ENCODE assay signal across 1 cellular context in genomic region chr11:95985174-95985808, GRCh38.
TF ChIP-seq lines count a peak whose summit lies in the region.

No MANE protein-coding gene starts in this region.

TF ChIP-seq in K562, 482 proteins besides CTCF, POLR2A, EP300 and RAD21 (continued from another document and continues in another):
- TF ChIP-seq ZNF511 (CRISPR knock-in tag; IDR thresholded peaks at IDR 0.05) (no peak), NR2C2 (CRISPR knock-in tag; IDR thresholded peaks at IDR 0.05) (no peak), NR2C2 (tag; IDR thresholded peaks at IDR 0.05) (0 out of 2 replicates have a peak, but pooled peaks have one; percentile 16), HIVEP1 (CRISPR knock-in tag; IDR thresholded peaks at IDR 0.05) (no peak), MAX (CRISPR knock-in tag; IDR thresholded peaks at IDR 0.05) (no peak), SAFB2 (IDR thresholded peaks at IDR 0.05; ENCODE audit: borderline replicate concordance, low read depth, low read length, severe bottlenecking) (no peak), ZMIZ1 (IDR thresholded peaks at IDR 0.05; ENCODE audit: low read depth in 2 of 2, low read length in 2 of 2) (no peak), ZNF274 (IDR thresholded peaks at IDR 0.05; ENCODE audit: borderline replicate concordance, low read depth, low read length) (no peak), ZFPM2 (CRISPR knock-in tag; IDR thresholded peaks at IDR 0.05) (no peak), RFX5 (IDR thresholded peaks at IDR 0.05; ENCODE audit: low read depth, low read length) (0 out of 2 replicates have a peak, but pooled peaks have one; percentile 21), POLR2B (IDR thresholded peaks at IDR 0.05; ENCODE audit: low read depth, partially characterized antibody) (no peak), SAFB (IDR thresholded peaks at IDR 0.05; ENCODE audit: borderline replicate concordance, low read depth, low read length) (no peak), NCOR1 (IDR thresholded peaks at IDR 0.05) (no peak), ZNF280A (IDR thresholded peaks at IDR 0.05; ENCODE audit: low read depth, partially characterized antibody) (no peak), PTRF (tag; IDR thresholded peaks at IDR 0.05) (no peak), CTCFL (IDR thresholded peaks at IDR 0.05; ENCODE audit: borderline replicate concordance, insufficient read depth, low read depth, low read length, poor library complexity, severe bottlenecking) (no peak), MXI1 (IDR thresholded peaks at IDR 0.05; ENCODE audit: low read depth, low read length) (no peak), IFI16 (CRISPR knock-in tag; IDR thresholded peaks at IDR 0.05) (no peak), ZNF316 (IDR thresholded peaks at IDR 0.05) (peak; percentile 94), FOSL1 (tag; conservative IDR thresholded peaks at IDR 0.05) (peak; percentile 46; the same call in 1 of the 2 replicates), KDM5B (IDR thresholded peaks at IDR 0.05; ENCODE audit: insufficient replicate concordance, low read depth, low read length) (no peak), MBD2 (IDR thresholded peaks at IDR 0.05; ENCODE audit: borderline replicate concordance, low read depth) (no peak), YY1 (IDR thresholded peaks at IDR 0.05; ENCODE audit: borderline replicate concordance in 1 of 3, control insufficient read depth in 1 of 3, extremely low read depth in 1 of 3, insufficient read depth in 3 of 3, insufficient read length in 1 of 3, insufficient replicate concordance in 2 of 3, low read depth in 1 of 3, low read length in 2 of 3) (no peak), ZNF449 (CRISPR knock-in tag; IDR thresholded peaks at IDR 0.05) (peak; percentile 40; the same call in 1 of the 2 replicates), AFF4 (CRISPR knock-in tag; IDR thresholded peaks at IDR 0.05) (no peak), TEAD1 (CRISPR knock-in tag; IDR thresholded peaks at IDR 0.05) (no peak), TFAP4 (CRISPR knock-in tag; IDR thresholded peaks at IDR 0.05; ENCODE audit: borderline replicate concordance) (no peak), ZNF592 (IDR thresholded peaks at IDR 0.05) (peak; percentile 45; the same call in 1 of the 2 replicates), NEUROD1 (IDR thresholded peaks at IDR 0.05; ENCODE audit: borderline replicate concordance, low read depth, low read length, partially characterized antibody) (no peak), ZNF23 (CRISPR knock-in tag; IDR thresholded peaks at IDR 0.05) (no peak), ZNF398 (CRISPR knock-in tag; IDR thresholded peaks at IDR 0.05) (no peak), HDGF (IDR thresholded peaks at IDR 0.05) (no peak), ESRRB (CRISPR knock-in tag; IDR thresholded peaks at IDR 0.05; ENCODE audit: borderline replicate concordance) (no peak), BCOR (IDR thresholded peaks at IDR 0.05) (no peak), ZNF76 (CRISPR knock-in tag; IDR thresholded peaks at IDR 0.05; ENCODE audit: borderline replicate concordance) (no peak), NBN (IDR thresholded peaks at IDR 0.05; ENCODE audit: low read depth) (no peak), KLF16 (IDR thresholded peaks at IDR 0.05) (no peak), PTTG1 (tag; IDR thresholded peaks at IDR 0.05; ENCODE audit: low read depth) (no peak), SMARCA5 (IDR thresholded peaks at IDR 0.05) (no peak), CBX8 (IDR thresholded peaks at IDR 0.05; ENCODE audit: borderline replicate concordance, extremely low read depth, low read depth, low read length, poor library complexity, severe bottlenecking) (no peak), CAMTA2 (CRISPR knock-in tag; conservative IDR thresholded peaks at IDR 0.05) (no peak)
